Comparison of ENCODE assay signal across 8 cellular contexts in genomic region chr16:679808-680624, GRCh38. TPM values are rescaled to one million over a fixed set of nuclear protein-coding genes. Genes with fewer than 3 reads are reported as not detected.
DNase-seq lines count a peak whose midpoint lies in the region; ATAC-seq and TF ChIP-seq lines count a peak whose summit lies in the region.

Gene STUB1, plus strand, starts transcription at chr16:680410. Its CDS starts 116 bp downstream, at chr16:680526.

- H3K27me3 ChIP-seq in PC-9 (ENCODE audit: insufficient read depth, low read depth) (no peaks in the 10 kb centered on the region), esophagus squamous epithelium (peaks cover 0 to 33% (median 0%) of the 10 kb centered on the region in 4 donors)

- no TSS peak for BruUV-seq in PC-9 (replicated peaks; lab: Mats Ljungman, UMichigan)

- H3K27ac ChIP-seq in PC-9 (peak within 1 kb of the TSS; percentile 43; the same call in 1 of the 2 replicates), esophagus squamous epithelium (peak within 1 kb of the TSS; percentile 90 to 97 (median 94))

- no peaks in the 10 kb centered on the region for H3K9me3 ChIP-seq in PC-9 (ENCODE audit: insufficient read depth, low read depth)
- no peaks in the 10 kb centered on the region for H3K9me3 ChIP-seq in esophagus squamous epithelium

- POLR2A ChIA-PET in PC-9 (lab: Charles Lee; ENCODE audit: unreplicated experiment), result interaction anchor here (0.5 to 1.1 kb wide), 4 partner anchors 31 to 277 kb away, joined by 3 to 5 read pairs (median 4); partner anchors contain the start of genes CHTF18 and WDR90

- H3K4me1 Mint-ChIP-seq in activated T-cell treated with anti-CD3 and anti-CD28 coated beads, Interleukin-2, amount 50 U/mL, for 72 hours (ENCODE audit: low read depth), result peaks cover 37% of the 10 kb centered on the region

- no peaks in the 10 kb centered on the region for H3K27me3 Mint-ChIP-seq in activated T-cell treated with anti-CD3 and anti-CD28 coated beads, Interleukin-2, amount 50 U/mL, for 72 hours (ENCODE audit: low read depth)

- H3K9me3 Mint-ChIP-seq in activated T-cell treated with anti-CD3 and anti-CD28 coated beads, Interleukin-2, amount 50 U/mL, for 72 hours, result no peaks in the 10 kb centered on the region

- peak within 1 kb of the TSS; percentile 89 for H2AFZ ChIP-seq in PC-9

- H3K4me3 Mint-ChIP-seq in activated T-cell treated with anti-CD3 and anti-CD28 coated beads, Interleukin-2, amount 50 U/mL, for 72 hours, result peak within 1 kb of the TSS; percentile 87 to 94

- intact Hi-C loops in PC-9 (cut with micrococcal nuclease; ENCODE audit: unreplicated experiment), result loop anchor here (5.0 kb wide), 1 partner anchor 153 kb away; the partner anchor contains the start of gene CAPN15
- intact Hi-C loops in esophagus squamous epithelium (cut with DNase I), result no loop called here

- 0% methylated on average over 4 of the region's 93 CpGs; no CpG with 5 or more reads in 1 of the 2 donors for WGBS in esophagus squamous epithelium, 2 donors

- ATAC-seq in activated T-cell treated with anti-CD3 and anti-CD28 coated beads, Interleukin-2, amount 50 U/mL, for 72 hours (replicated peaks in 1 of 2), result peak; percentile 65 to 67

- peaks cover 0 to 5% of the 10 kb centered on the region in 2 donors for H3K36me3 Mint-ChIP-seq in activated T-cell treated with anti-CD3 and anti-CD28 coated beads, Interleukin-2, amount 50 U/mL, for 72 hours (ENCODE audit: insufficient read depth in 2 of 2)

- H4K20me1 ChIP-seq in PC-9 (ENCODE audit: insufficient read depth), result peaks cover 30% of the 10 kb centered on the region

- H3K4me3 ChIP-seq in PC-9, result peak within 1 kb of the TSS; percentile 71
- peak within 1 kb of the TSS; percentile 69 to 98 (median 88) for H3K4me3 ChIP-seq in esophagus squamous epithelium

- peaks cover 33% of the 10 kb centered on the region for H3K79me2 ChIP-seq in PC-9 (ENCODE audit: low read depth)

- no peaks in the 10 kb centered on the region for H3K9me2 ChIP-seq in PC-9 (ENCODE audit: insufficient read depth)

- peak within 1 kb of the TSS; percentile 86 for H3K4me2 ChIP-seq in PC-9

- no peaks in the 10 kb centered on the region; the same call in 1 of the 2 replicates for H3K36me3 ChIP-seq in PC-9 (ENCODE audit: low read depth)
- H3K36me3 ChIP-seq in esophagus squamous epithelium, result peaks cover 11 to 22% (median 15%) of the 10 kb centered on the region in 3 donors

- CTCF ChIA-PET in PC-9 (lab: Charles Lee), result interaction anchor here (0.6 kb wide), 1 partner anchor 40 kb away, joined by 4 read pairs; no protein-coding TSS in a partner anchor

- DNase-seq in AG08396 (ENCODE audit: low spot score) (peak; percentile 94), HUDEP-2 (lab: John Stamatoyannopoulos, UW; ENCODE audit: unreplicated experiment in 76 of 76) (peak in 72 of 76 experiments; percentile 19 to 97 (median 86)), PC-9 (peak; percentile 60 to 94), esophagus squamous epithelium (lab: John Stamatoyannopoulos, UW) (peak; percentile 67), myocyte (ENCODE audit: low read depth) (peak; percentile 86)
- DNase-seq in activated T-cell treated with anti-CD3 and anti-CD28 coated beads, Interleukin-2, amount 50 U/mL, for 72 hours, result peak; percentile 95
- peak; percentile 69 to 77 for DNase-seq in stimulated activated CD8-positive, alpha-beta memory T cell treated with anti-CD3 and anti-CD28 coated beads, Interleukin-7, amount 100 ng/mL, for 1 hour (ENCODE audit: low read depth in 2 of 2)

- H3K4me1 ChIP-seq in PC-9 (replicated peaks; ENCODE audit: insufficient read depth), result peaks cover 30% of the 10 kb centered on the region
- H3K4me1 ChIP-seq in esophagus squamous epithelium, result peaks cover 65 to 88% (median 73%) of the 10 kb centered on the region in 3 donors

- TF ChIP-seq POLR2A in GM19099 (IDR thresholded peaks at IDR 0.05; ENCODE audit: extremely low read depth, insufficient read length, low read depth), result peak; percentile 81
- TF ChIP-seq POLR2A in esophagus squamous epithelium (IDR thresholded peaks at IDR 0.05), result peak in 3 of 4 donors; percentile 64 to 83 (median 82)

- peak within 1 kb of the TSS; percentile 51 for H3K27ac Mint-ChIP-seq in activated T-cell treated with anti-CD3 and anti-CD28 coated beads, Interleukin-2, amount 50 U/mL, for 72 hours

- H3F3A ChIP-seq in PC-9 (ENCODE audit: insufficient read depth, low read depth), result peaks cover 40% of the 10 kb centered on the region; the same call in 1 of the 2 replicates

- TF ChIP-seq CTCF in PC-9 (conservative IDR thresholded peaks at IDR 0.05) (no peak), esophagus squamous epithelium (IDR thresholded peaks at IDR 0.05) (peak in 2 of 6 experiments; percentile 5 to 16)

RNA-seq across cellular contexts. Expression of gene STUB1, which starts in this region (rescaled TPM):
- 174 and 211 TPM in 2 replicates for total RNA-seq in PC-9 (2021)
- total RNA-seq in activated T-cell treated with anti-CD3 and anti-CD28 coated beads, Interleukin-2, amount 50 U/mL, for 72 hours, result 10 to 100 TPM; 53.6 to 70.4 TPM
- total RNA-seq in esophagus squamous epithelium, result 100 to 1,000 TPM; 102 to 148 (median 120) TPM
- 239 and 243 TPM in 2 replicates for total RNA-seq in myocyte
- polyA plus RNA-seq in myocyte (2012), result 185 TPM

Comparison
In these comparisons a context has a peak if more than half of its experiments do, and no peak if none do; other contexts are left out.
1. Peak in every context shown above with its lines: DNase-seq, ATAC-seq, H3K4me3 ChIP-seq and H3K27ac ChIP-seq.